8 cellular contexts compared by ENCODE assay signal in the genomic region with DNA sequence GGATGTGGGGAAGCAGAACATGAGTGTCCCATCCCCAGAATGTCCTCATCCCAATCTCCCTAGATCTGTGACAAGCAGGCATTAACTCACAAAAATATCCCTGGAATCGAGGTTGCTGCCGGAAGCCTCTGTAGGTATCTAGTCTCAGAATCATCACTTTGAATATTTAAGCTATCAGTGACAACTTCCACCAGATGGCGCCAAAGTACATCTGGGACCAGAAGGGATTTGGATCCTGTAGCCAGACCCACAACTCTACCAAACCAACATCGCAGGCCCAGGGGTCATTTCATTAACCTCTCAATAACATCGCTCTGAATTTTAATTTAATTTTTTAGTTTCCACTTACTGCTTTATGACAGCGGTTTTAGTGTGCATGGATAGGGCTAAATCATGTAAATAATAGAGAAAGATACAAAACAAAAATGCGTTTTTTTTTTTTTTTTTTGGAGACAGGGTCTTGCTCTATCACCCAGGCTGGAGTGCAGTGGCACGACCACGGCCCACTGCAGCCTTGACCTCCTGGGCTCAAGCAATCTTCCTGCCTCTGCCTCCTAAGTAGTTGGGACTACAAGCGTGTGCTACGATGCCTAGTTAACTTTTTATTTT. TPM values are rescaled to one million over a fixed set of nuclear protein-coding genes. Genes with fewer than 3 reads are reported as not detected.
DNase-seq lines count a peak whose midpoint lies in the region; ATAC-seq, FAIRE-seq and TF ChIP-seq lines count a peak whose summit lies in the region.

No MANE protein-coding gene starts in this region.

- no peak overlapping the region for H3K27ac Mint-ChIP-seq in CD14-positive monocyte
- peak overlapping the region; percentile 52 for H3K27ac Mint-ChIP-seq in T-helper 1 cell treated with Interleukin-12 subunit alpha and Interleukin-12 subunit beta and Interleukin-4 antibody, amounts not matched to agents 30 μg/mL and 1 μg/mL, for 36 hours

- peaks cover 21% of the 10 kb centered on the region for H3K4me1 Mint-ChIP-seq in CD14-positive monocyte
- peaks cover 27% of the 10 kb centered on the region for H3K4me1 Mint-ChIP-seq in T-helper 1 cell treated with Interleukin-12 subunit alpha and Interleukin-12 subunit beta and Interleukin-4 antibody, amounts not matched to agents 30 μg/mL and 1 μg/mL, for 36 hours (ENCODE audit: low read depth)

- H3K27me3 Mint-ChIP-seq in CD14-positive monocyte (ENCODE audit: low read depth in 3 of 3), result peaks cover 4 to 9% (median 5%) of the 10 kb centered on the region in 3 donors
- H3K27me3 Mint-ChIP-seq in T-helper 1 cell treated with Interleukin-12 subunit alpha and Interleukin-12 subunit beta and Interleukin-4 antibody, amounts not matched to agents 30 μg/mL and 1 μg/mL, for 36 hours (ENCODE audit: low read depth), result peaks cover 4% of the 10 kb centered on the region

- intact Hi-C loops in CD14-positive monocyte (cut with micrococcal nuclease) (loop anchor here in 1 of 2 donors (10.0 kb wide), 1 partner anchor 440 kb away; no protein-coding TSS in a partner anchor), left cardiac atrium (cut with DNase I) (loop anchor here in 1 of 2 donors (5.0 kb wide), 1 partner anchor 443 kb away; no protein-coding TSS in a partner anchor), posterior vena cava (cut with DNase I) (loop anchor here in 1 of 2 donors (10.0 kb wide), 1 partner anchor 450 kb away; no protein-coding TSS in a partner anchor)

- no peaks in the 10 kb centered on the region for H3K9me3 ChIP-seq in adipocyte (ENCODE audit: control insufficient read depth, low read length)

- DNase-seq in CD14-positive monocyte (ENCODE audit: low spot score) (peak; percentile 77), H54 (ENCODE audit: insufficient read length, low spot score) (peak; percentile 87), NCI-H187 (lab: John Stamatoyannopoulos, UW) (peak; percentile 37 to 73), adipocyte (ENCODE audit: low read depth) (peak; percentile 96), left cardiac atrium (peak; percentile 83), retinal pigment epithelial cell (ENCODE audit: low read depth) (no peak), posterior vena cava (ENCODE audit: low spot score) (no peak)

- H3K36me3 Mint-ChIP-seq in CD14-positive monocyte, result peaks cover 2 to 4% of the 10 kb centered on the region in 2 donors
- peaks cover 4% of the 10 kb centered on the region for H3K36me3 Mint-ChIP-seq in T-helper 1 cell treated with Interleukin-12 subunit alpha and Interleukin-12 subunit beta and Interleukin-4 antibody, amounts not matched to agents 30 μg/mL and 1 μg/mL, for 36 hours (ENCODE audit: low read depth)

- H3K4me3 ChIP-seq in adipocyte (ENCODE audit: low read length) (no peak overlapping the region), retinal pigment epithelial cell (ENCODE audit: low read length) (no peak overlapping the region)

- peak; percentile 51 to 62 for ATAC-seq in left cardiac atrium

- peak; percentile 69 for TF ChIP-seq CTCF in CD14-positive monocyte (IDR thresholded peaks at IDR 0.05)
- TF ChIP-seq CTCF in retinal pigment epithelial cell (conservative IDR thresholded peaks at IDR 0.05; ENCODE audit: low read depth, low read length), result peak; percentile 82

- TF ChIP-seq POLR2A in H54 (IDR thresholded peaks at IDR 0.05; ENCODE audit: low read depth, low read length), result no peak

- no peak overlapping the region for H3K9ac ChIP-seq in adipocyte (ENCODE audit: low read length)

- FAIRE-seq in H54 (lab: Jason Lieb, UNC), result peak; percentile 86

- no peaks in the 10 kb centered on the region for H3K36me3 ChIP-seq in adipocyte (ENCODE audit: control insufficient read depth, insufficient read depth, low read length, severe bottlenecking)

- peak overlapping the region; percentile 30 to 34 for H3K4me3 Mint-ChIP-seq in CD14-positive monocyte
- H3K4me3 Mint-ChIP-seq in T-helper 1 cell treated with Interleukin-12 subunit alpha and Interleukin-12 subunit beta and Interleukin-4 antibody, amounts not matched to agents 30 μg/mL and 1 μg/mL, for 36 hours, result peak overlapping the region; percentile 64

- H3K27me3 ChIP-seq in adipocyte (replicated peaks; ENCODE audit: control insufficient read depth, insufficient read depth, low read length), result no peaks in the 10 kb centered on the region

- H3K9me3 Mint-ChIP-seq in CD14-positive monocyte, result no peaks in the 10 kb centered on the region
- no peaks in the 10 kb centered on the region for H3K9me3 Mint-ChIP-seq in T-helper 1 cell treated with Interleukin-12 subunit alpha and Interleukin-12 subunit beta and Interleukin-4 antibody, amounts not matched to agents 30 μg/mL and 1 μg/mL, for 36 hours

- peaks cover 11% of the 10 kb centered on the region for H3K4me1 ChIP-seq in adipocyte (ENCODE audit: control insufficient read depth, insufficient read depth, low read length)

RNA-seq across cellular contexts. Expression of a gene that starts 1.1 kb away (rescaled TPM):
- 10 to 100 TPM; 34.2 to 41.1 TPM for polyA plus RNA-seq in CD14-positive monocyte
- 10 to 100 TPM; 33.7 to 34.6 TPM for total RNA-seq in left cardiac atrium
- 10 to 100 TPM; 60.1 to 62.8 TPM for total RNA-seq in posterior vena cava

RNA-seq across cellular contexts. Expression of a gene that starts 28.3 kb away (rescaled TPM):
- polyA plus RNA-seq in CD14-positive monocyte, result 1 to 10 TPM; 1.3 to 1.7 TPM
- total RNA-seq in left cardiac atrium (1 to 10 TPM; 8.5 to 9.1 TPM), posterior vena cava (10 to 100 TPM; 18.5 to 30.5 TPM)

RNA-seq across cellular contexts. Expression of a gene that starts 46.6 kb away (rescaled TPM):
- not detected for polyA plus RNA-seq in CD14-positive monocyte
- total RNA-seq in left cardiac atrium (not detected), posterior vena cava (not detected)

Comparison
In these comparisons a context has a peak if more than half of its experiments do, and no peak if none do; other contexts are left out.
1. DNase-seq: peak in CD14-positive monocyte (single experiment), H54 (single experiment), NCI-H187 (2 of 2), adipocyte (single experiment) and left cardiac atrium (single experiment); none in retinal pigment epithelial cell (single experiment) and posterior vena cava (single experiment).